ENCODE assay signal across 11 cellular contexts in the genomic region with DNA sequence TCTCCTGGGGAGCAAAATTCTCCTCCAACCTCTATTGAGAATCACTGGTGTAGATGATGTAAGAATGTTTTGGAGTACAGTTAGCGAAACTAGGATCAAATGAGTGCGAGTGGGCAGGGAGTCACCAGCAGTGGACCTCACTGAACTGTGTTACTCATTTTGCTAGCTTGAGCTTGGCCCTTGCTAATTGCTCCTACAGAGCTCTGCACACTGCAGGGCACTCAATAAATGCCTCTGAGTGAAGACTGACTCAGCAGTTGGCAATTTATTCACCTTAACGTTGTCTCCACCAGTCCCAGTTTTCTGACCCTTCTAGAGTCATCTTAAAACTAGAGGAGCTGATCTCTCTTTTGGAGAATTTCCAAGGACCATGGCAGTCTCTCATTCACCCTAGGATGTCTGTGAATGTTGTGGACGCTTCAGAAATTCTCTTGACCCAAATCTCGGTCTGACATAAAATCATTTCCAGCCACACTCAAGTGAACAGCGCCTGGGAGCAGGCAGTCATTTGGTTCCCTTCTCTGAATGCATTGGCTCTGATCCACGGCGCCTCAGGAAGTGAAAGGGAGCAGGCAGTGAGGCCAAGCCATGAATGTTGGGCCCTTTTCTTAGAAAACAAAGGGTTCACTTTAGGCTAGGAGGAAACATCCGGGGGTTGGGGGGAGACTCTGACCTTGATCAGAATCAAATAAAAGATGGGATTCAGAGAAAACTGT.
DNase-seq lines count a peak whose midpoint lies in the region; ATAC-seq lines count a peak whose summit lies in the region.
"Had no signal": no experiment of that assay in that cellular context is flagged by ENCODE, and none has a peak within 500 bp of the region (broad histone marks: within the 10 kb centered on the region; RNA-seq: fewer than 3 reads in every experiment).

No MANE protein-coding gene starts in this region.

- ATAC-seq in HG02759 (IDR thresholded peaks at IDR 0.05; ENCODE audit: unreplicated experiment) = no peak
- no peak for ATAC-seq in GM19035 (IDR thresholded peaks at IDR 0.05; ENCODE audit: unreplicated experiment)

- peak; percentile 8 for DNase-seq in stimulated activated CD4-positive, alpha-beta T cell treated with anti-CD3 and anti-CD28 coated beads, Interleukin-15, amount 100 ng/mL, for 24 hours
- DNase-seq in stimulated activated CD4-positive, alpha-beta T cell treated with anti-CD3 and anti-CD28 coated beads, Interleukin-1b, Interleukin-23, amount 100 ng/mL, for 48 hours = no peak
- DNase-seq in amygdala (lab: John Stamatoyannopoulos, UW) = peak in 52 of 56 donors; percentile 5 to 83 (median 57)
- peak; percentile 17 for DNase-seq in iPS-NIHi11 (ENCODE audit: low spot score)
- DNase-seq in NK-92 (lab: John Stamatoyannopoulos, UW; ENCODE audit: unreplicated experiment) = no peak
- DNase-seq in activated CD8-positive, alpha-beta memory T cell treated with anti-CD3 and anti-CD28 coated beads, Interleukin-2, amount 50 U/mL, for 4 hours = no peak
- DNase-seq: activated naive CD4-positive, alpha-beta T cell; NCI-H187; T-helper 9 cell had no signal

Comparison
In these comparisons a context has a peak if more than half of its experiments do, and no peak if none do; other contexts are left out.
1. DNase-seq: peak in stimulated activated CD4-positive, alpha-beta T cell treated with anti-CD3 and anti-CD28 coated beads, Interleukin-15, amount 100 ng/mL, for 24 hours (single experiment), amygdala (52 of 56) and iPS-NIHi11 (single experiment); none in stimulated activated CD4-positive, alpha-beta T cell treated with anti-CD3 and anti-CD28 coated beads, Interleukin-1b, Interleukin-23, amount 100 ng/mL, for 48 hours (single experiment), NK-92 (single experiment) and activated CD8-positive, alpha-beta memory T cell treated with anti-CD3 and anti-CD28 coated beads, Interleukin-2, amount 50 U/mL, for 4 hours (single experiment).